1 cellular context compared by ENCODE assay signal in the genomic region with DNA sequence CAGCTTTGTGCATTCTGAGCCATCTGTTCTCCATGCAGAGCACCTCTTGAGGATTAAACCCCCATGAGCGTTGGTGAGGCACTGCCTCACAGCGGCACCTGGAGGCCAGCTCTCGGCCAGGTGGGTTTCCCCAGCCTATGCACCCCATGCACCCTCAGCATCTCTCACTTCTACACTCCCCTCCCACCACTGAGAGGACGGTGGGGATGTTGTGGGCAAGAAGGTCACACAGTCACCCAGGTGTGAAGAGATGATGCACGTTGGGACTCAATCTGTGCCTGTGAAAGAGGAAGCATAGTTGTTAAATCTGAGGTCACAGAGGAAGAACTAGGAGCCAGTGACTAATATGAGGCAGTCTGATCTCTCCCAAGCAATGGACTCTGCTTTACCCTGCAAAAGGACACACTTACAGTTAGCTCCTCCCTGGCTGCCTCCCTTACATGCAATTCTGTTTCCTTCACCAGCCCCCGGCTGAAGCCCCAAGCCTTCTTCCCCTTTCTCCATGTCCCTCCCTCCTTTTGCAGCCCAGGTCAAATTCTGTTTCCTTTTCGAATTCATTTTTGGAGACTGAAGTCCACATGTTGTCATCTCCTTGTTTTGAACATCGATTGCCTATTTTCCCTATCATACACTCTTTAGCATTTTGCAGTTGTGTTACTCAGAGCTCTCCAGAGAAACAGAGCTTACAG.
TF ChIP-seq lines count a peak whose summit lies in the region.

No MANE protein-coding gene starts in this region.

TF ChIP-seq in H1, 55 proteins besides CTCF, POLR2A, EP300 and RAD21 (continued from another document):
- no peak for TF ChIP-seq BRCA1 (IDR thresholded peaks at IDR 0.05; ENCODE audit: low read depth, low read length)
- TF ChIP-seq, protein P1, sequence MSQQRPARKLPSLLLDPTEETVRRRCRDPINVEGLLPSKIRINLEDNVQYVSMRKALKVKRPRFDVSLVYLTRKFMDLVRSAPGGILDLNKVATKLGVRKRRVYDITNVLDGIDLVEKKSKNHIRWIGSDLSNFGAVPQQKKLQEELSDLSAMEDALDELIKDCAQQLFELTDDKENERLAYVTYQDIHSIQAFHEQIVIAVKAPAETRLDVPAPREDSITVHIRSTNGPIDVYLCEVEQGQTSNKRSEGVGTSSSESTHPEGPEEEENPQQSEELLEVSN (IDR thresholded peaks at IDR 0.05), result no peak
- TF ChIP-seq CREB1 (IDR thresholded peaks at IDR 0.05), result no peak
- no peak for TF ChIP-seq HDAC2 (IDR thresholded peaks at IDR 0.05; ENCODE audit: borderline replicate concordance in 1 of 2, low read depth in 2 of 2, low read length in 2 of 2)
- no peak for TF ChIP-seq JUND (IDR thresholded peaks at IDR 0.05; ENCODE audit: low read length)
- TF ChIP-seq CTBP2 (IDR thresholded peaks at IDR 0.05; ENCODE audit: borderline replicate concordance, insufficient read depth, insufficient read length, low read length), result no peak
- no peak for TF ChIP-seq USF2 (IDR thresholded peaks at IDR 0.05; ENCODE audit: low read length)
